ENCODE assay signal across 1 cellular context in genomic region chr6:146741609-146742008, GRCh38.
TF ChIP-seq lines count a peak whose summit lies in the region.

No MANE protein-coding gene starts in this region.

TF ChIP-seq in SK-N-SH, 30 proteins besides CTCF, POLR2A, EP300 and RAD21 (continued from another document):
- TF ChIP-seq REST (IDR thresholded peaks at IDR 0.05; ENCODE audit: low read depth, low read length) (no peak), CHD2 (IDR thresholded peaks at IDR 0.05; ENCODE audit: low read length, partially characterized antibody) (no peak), GATA2 (CRISPR knock-in tag; IDR thresholded peaks at IDR 0.05) (no peak), TEAD4 (IDR thresholded peaks at IDR 0.05; ENCODE audit: borderline replicate concordance, insufficient read depth) (no peak)
